ENCODE assay signal across 19 cellular contexts in the genomic region with DNA sequence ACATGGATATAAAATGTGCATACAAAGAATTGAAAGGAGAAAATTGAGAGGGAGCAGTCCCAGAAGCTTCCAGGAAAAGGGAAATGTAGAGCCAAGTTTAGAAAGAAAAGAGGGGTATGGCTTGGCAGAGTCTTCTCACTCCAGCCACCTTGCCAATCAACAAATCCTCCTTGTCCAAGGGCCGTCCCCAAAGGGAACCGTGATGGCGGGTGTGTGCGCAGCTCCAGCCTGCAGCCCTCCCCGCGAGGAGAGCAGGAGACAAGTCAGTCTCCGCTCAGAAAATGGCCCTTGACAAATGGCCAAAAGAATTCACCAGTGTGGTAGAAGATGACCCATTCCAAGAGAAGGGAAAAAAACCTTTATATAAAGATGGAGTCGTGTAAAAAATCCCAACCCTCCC.
"Had no signal": no experiment of that assay in that cellular context is flagged by ENCODE, and none has a peak within 500 bp of the region (broad histone marks: within the 10 kb centered on the region; RNA-seq: fewer than 3 reads in every experiment).

No MANE protein-coding gene starts in this region.

- FAIRE-seq: RCC 7860 had no signal

- H3K36me3 Mint-ChIP-seq: activated naive CD8-positive, alpha-beta T cell; WTC11 had no signal

- DNase-seq: activated CD4-positive, alpha-beta T cell treated with anti-CD3 and anti-CD28 coated beads for 48 hours; activated CD4-positive, alpha-beta T cell treated with anti-CD3 and anti-CD28 coated beads, Interleukin-2, amount 50 U/mL, for 4 hours; activated CD4-positive, CD25-positive, alpha-beta regulatory T cell treated with anti-CD3 and anti-CD28 coated beads, Interleukin-2, amount 50 U/mL, for 72 hours; activated CD8-positive, alpha-beta memory T cell treated with anti-CD3 and anti-CD28 coated beads, Interleukin-2, amount 50 U/mL, for 48 hours; activated CD8-positive, alpha-beta T cell treated with anti-CD3 and anti-CD28 coated beads, Interleukin-2, amount 10 ng/mL, durations not matched to agents 7 days and 5 days; activated effector memory CD4-positive, alpha-beta T cell treated with Interleukin-2 at 50 U/mL for 16 hours; activated naive CD4-positive, alpha-beta T cell; activated T-cell treated with anti-CD3 and anti-CD28 coated beads, Interleukin-2, amount 50 U/mL, for 1 hour; central memory CD4-positive, alpha-beta T cell; NCI-H187; NCI-H2171; NCI-H2227 treated with DMSO at 0.1 percent for 48 hours; NCI-H526 treated with DMSO at 0.1 percent for 48 hours; PC-3; SHP77 treated with DMSO at 0.1 percent for 48 hours had no signal

- H3K27ac Mint-ChIP-seq: activated CD8-positive, alpha-beta T cell treated with anti-CD3 and anti-CD28 coated beads, Interleukin-2, amount 10 ng/mL, durations not matched to agents 7 days and 5 days; activated naive CD8-positive, alpha-beta T cell; T-helper 1 cell treated with Interleukin-12 subunit alpha and Interleukin-12 subunit beta and Interleukin-4 antibody, amounts not matched to agents 30 μg/mL and 1 μg/mL, for 36 hours; WTC11 had no signal

- H3K9me3 Mint-ChIP-seq: T-helper 1 cell treated with Interleukin-12 subunit alpha and Interleukin-12 subunit beta and Interleukin-4 antibody, amounts not matched to agents 30 μg/mL and 1 μg/mL, for 36 hours; WTC11 had no signal

- ATAC-seq: activated CD8-positive, alpha-beta T cell treated with anti-CD3 and anti-CD28 coated beads, Interleukin-2, amount 10 ng/mL, durations not matched to agents 7 days and 5 days; PC-3; WTC11 had no signal

- H3K4me3 Mint-ChIP-seq: activated CD8-positive, alpha-beta T cell treated with anti-CD3 and anti-CD28 coated beads, Interleukin-2, amount 10 ng/mL, durations not matched to agents 7 days and 5 days; activated naive CD8-positive, alpha-beta T cell; T-helper 1 cell treated with Interleukin-12 subunit alpha and Interleukin-12 subunit beta and Interleukin-4 antibody, amounts not matched to agents 30 μg/mL and 1 μg/mL, for 36 hours; WTC11 had no signal
